Comparison of ENCODE assay signal across 1 cellular context in the genomic region with DNA sequence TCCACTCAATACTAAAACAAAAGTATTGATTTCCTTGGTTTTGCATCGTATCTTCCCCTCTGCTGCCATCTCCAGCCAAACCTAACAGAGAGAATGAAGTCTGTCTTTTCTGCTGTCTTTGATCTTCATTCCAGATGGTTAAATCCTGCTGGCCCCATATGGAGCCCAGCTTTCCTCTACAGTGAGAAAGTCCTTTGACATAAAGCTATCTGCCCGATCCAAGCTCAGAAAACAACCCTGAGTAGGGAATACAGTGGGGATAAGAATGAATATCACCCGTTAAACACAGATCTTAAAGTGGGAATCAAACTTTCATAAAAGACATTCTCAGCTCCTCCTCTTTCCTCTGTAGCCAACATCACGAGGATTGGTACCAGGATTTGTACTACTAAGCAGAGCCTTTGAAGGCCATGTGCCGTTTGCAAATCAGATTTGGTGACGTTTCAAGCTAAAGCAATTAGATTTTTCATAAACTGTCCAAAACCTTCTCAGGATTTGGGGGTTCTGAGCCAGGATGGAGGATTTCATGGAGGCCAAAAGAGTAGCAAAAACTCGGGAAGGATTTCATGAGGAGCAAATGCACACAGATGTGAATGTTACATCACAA.
TF ChIP-seq lines count a peak whose summit lies in the region.

No MANE protein-coding gene starts in this region.

TF ChIP-seq in HepG2, 621 proteins besides CTCF, POLR2A, EP300 and RAD21 (continued from another document and continues in another):
- TF ChIP-seq, protein P1, sequence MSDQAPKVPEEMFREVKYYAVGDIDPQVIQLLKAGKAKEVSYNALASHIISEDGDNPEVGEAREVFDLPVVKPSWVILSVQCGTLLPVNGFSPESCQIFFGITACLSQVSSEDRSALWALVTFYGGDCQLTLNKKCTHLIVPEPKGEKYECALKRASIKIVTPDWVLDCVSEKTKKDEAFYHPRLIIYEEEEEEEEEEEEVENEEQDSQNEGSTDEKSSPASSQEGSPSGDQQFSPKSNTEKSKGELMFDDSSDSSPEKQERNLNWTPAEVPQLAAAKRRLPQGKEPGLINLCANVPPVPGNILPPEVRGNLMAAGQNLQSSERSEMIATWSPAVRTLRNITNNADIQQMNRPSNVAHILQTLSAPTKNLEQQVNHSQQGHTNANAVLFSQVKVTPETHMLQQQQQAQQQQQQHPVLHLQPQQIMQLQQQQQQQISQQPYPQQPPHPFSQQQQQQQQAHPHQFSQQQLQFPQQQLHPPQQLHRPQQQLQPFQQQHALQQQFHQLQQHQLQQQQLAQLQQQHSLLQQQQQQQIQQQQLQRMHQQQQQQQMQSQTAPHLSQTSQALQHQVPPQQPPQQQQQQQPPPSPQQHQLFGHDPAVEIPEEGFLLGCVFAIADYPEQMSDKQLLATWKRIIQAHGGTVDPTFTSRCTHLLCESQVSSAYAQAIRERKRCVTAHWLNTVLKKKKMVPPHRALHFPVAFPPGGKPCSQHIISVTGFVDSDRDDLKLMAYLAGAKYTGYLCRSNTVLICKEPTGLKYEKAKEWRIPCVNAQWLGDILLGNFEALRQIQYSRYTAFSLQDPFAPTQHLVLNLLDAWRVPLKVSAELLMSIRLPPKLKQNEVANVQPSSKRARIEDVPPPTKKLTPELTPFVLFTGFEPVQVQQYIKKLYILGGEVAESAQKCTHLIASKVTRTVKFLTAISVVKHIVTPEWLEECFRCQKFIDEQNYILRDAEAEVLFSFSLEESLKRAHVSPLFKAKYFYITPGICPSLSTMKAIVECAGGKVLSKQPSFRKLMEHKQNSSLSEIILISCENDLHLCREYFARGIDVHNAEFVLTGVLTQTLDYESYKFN (CRISPR knock-in tag; conservative IDR thresholded peaks at IDR 0.05) = no peak
- TF ChIP-seq KDM2A (CRISPR knock-in tag; IDR thresholded peaks at IDR 0.05; ENCODE audit: borderline replicate concordance, low read depth) (no peak), ZNF644 (CRISPR knock-in tag; IDR thresholded peaks at IDR 0.05; ENCODE audit: low read depth) (no peak), ZNF484 (CRISPR knock-in tag; IDR thresholded peaks at IDR 0.05; ENCODE audit: borderline replicate concordance, low read depth) (no peak), ZNF557 (CRISPR knock-in tag; IDR thresholded peaks at IDR 0.05) (no peak), NCOA2 (CRISPR knock-in tag; IDR thresholded peaks at IDR 0.05) (0 out of 2 replicates have a peak, but pooled peaks have one; percentile 2), HNRNPH1 (optimal IDR thresholded peaks at IDR 0.05; ENCODE audit: low read depth, low read length) (no peak), ISL2 (CRISPR knock-in tag; IDR thresholded peaks at IDR 0.05) (no peak), ZNF367 (CRISPR knock-in tag; IDR thresholded peaks at IDR 0.05; ENCODE audit: borderline replicate concordance) (no peak), ZNF768 (CRISPR knock-in tag; IDR thresholded peaks at IDR 0.05) (no peak), ZNF766 (CRISPR knock-in tag; IDR thresholded peaks at IDR 0.05; ENCODE audit: borderline replicate concordance) (no peak), ZNF264 (CRISPR knock-in tag; IDR thresholded peaks at IDR 0.05) (0 out of 2 replicates have a peak, but pooled peaks have one; percentile 38), ZNF326 (CRISPR knock-in tag; IDR thresholded peaks at IDR 0.05; ENCODE audit: borderline replicate concordance) (no peak), MATR3 (CRISPR knock-in tag; IDR thresholded peaks at IDR 0.05) (no peak), ZNF256 (CRISPR knock-in tag; conservative IDR thresholded peaks at IDR 0.05) (0 out of 2 replicates have a peak, but pooled peaks have one; percentile 15), KDM3A (CRISPR knock-in tag; IDR thresholded peaks at IDR 0.05; ENCODE audit: low read depth) (no peak), ZNF616 (CRISPR knock-in tag; IDR thresholded peaks at IDR 0.05; ENCODE audit: low read depth) (no peak), ZEB1 (IDR thresholded peaks at IDR 0.05; ENCODE audit: insufficient replicate concordance, low read depth) (no peak), TCF7L2 (IDR thresholded peaks at IDR 0.05; ENCODE audit: low read depth, low read length) (no peak), ZNF607 (CRISPR knock-in tag; IDR thresholded peaks at IDR 0.05; ENCODE audit: borderline replicate concordance) (no peak), DNMT3B (CRISPR knock-in tag; conservative IDR thresholded peaks at IDR 0.05) (no peak), ZNF850 (CRISPR knock-in tag; conservative IDR thresholded peaks at IDR 0.05) (no peak), ARNT2 (CRISPR knock-in tag; IDR thresholded peaks at IDR 0.05; ENCODE audit: low read depth) (no peak), POGZ (CRISPR knock-in tag; IDR thresholded peaks at IDR 0.05) (no peak), ZFY (CRISPR knock-in tag; IDR thresholded peaks at IDR 0.05) (0 out of 2 replicates have a peak, but pooled peaks have one; percentile 23), ZKSCAN5 (CRISPR knock-in tag; IDR thresholded peaks at IDR 0.05) (no peak), HES4 (CRISPR knock-in tag; IDR thresholded peaks at IDR 0.05; ENCODE audit: borderline replicate concordance) (no peak)
- TF ChIP-seq, protein P2, sequence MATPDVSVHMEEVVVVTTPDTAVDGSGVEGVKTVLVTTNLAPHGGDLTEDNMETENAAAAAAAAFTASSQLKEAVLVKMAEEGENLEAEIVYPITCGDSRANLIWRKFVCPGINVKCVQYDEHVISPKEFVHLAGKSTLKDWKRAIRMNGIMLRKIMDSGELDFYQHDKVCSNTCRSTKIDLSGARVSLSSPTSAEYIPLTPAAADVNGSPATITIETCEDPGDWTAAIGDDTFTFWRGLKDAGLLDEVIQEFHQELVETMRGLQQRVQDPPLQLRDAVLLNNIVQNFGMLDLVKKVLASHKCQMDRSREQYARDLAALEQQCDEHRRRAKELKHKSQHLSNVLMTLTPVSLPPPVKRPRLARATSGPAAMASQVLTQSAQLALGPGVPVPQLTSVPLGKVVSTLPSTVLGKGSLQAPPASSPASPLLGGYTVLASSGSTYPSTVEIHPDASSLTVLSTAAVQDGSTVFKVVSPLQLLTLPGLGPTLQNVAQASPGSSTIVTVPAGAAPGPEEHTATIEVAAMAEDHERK (CRISPR knock-in tag; IDR thresholded peaks at IDR 0.05; ENCODE audit: low read depth) = no peak
- TF ChIP-seq, protein P3, sequence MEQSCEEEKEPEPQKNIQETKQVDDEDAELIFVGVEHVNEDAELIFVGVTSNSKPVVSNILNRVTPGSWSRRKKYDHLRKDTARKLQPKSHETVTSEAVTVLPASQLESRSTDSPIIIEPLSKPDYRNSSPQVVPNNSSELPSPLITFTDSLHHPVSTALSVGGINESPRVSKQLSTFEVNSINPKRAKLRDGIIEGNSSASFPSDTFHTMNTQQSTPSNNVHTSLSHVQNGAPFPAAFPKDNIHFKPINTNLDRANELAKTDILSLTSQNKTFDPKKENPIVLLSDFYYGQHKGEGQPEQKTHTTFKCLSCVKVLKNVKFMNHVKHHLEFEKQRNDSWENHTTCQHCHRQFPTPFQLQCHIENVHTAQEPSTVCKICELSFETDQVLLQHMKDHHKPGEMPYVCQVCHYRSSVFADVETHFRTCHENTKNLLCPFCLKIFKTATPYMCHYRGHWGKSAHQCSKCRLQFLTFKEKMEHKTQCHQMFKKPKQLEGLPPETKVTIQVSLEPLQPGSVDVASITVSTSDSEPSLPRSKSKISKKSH (CRISPR knock-in tag; IDR thresholded peaks at IDR 0.05; ENCODE audit: borderline replicate concordance) = no peak
- TF ChIP-seq, protein P4, sequence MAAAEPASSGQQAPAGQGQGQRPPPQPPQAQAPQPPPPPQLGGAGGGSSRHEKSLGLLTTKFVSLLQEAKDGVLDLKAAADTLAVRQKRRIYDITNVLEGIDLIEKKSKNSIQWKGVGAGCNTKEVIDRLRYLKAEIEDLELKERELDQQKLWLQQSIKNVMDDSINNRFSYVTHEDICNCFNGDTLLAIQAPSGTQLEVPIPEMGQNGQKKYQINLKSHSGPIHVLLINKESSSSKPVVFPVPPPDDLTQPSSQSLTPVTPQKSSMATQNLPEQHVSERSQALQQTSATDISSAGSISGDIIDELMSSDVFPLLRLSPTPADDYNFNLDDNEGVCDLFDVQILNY (CRISPR knock-in tag; conservative IDR thresholded peaks at IDR 0.05) = no peak
- TF ChIP-seq, protein P5, sequence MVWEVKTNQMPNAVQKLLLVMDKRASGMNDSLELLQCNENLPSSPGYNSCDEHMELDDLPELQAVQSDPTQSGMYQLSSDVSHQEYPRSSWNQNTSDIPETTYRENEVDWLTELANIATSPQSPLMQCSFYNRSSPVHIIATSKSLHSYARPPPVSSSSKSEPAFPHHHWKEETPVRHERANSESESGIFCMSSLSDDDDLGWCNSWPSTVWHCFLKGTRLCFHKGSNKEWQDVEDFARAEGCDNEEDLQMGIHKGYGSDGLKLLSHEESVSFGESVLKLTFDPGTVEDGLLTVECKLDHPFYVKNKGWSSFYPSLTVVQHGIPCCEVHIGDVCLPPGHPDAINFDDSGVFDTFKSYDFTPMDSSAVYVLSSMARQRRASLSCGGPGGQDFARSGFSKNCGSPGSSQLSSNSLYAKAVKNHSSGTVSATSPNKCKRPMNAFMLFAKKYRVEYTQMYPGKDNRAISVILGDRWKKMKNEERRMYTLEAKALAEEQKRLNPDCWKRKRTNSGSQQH (CRISPR knock-in tag; IDR thresholded peaks at IDR 0.05; ENCODE audit: low read depth) = no peak
- TF ChIP-seq, protein P6, sequence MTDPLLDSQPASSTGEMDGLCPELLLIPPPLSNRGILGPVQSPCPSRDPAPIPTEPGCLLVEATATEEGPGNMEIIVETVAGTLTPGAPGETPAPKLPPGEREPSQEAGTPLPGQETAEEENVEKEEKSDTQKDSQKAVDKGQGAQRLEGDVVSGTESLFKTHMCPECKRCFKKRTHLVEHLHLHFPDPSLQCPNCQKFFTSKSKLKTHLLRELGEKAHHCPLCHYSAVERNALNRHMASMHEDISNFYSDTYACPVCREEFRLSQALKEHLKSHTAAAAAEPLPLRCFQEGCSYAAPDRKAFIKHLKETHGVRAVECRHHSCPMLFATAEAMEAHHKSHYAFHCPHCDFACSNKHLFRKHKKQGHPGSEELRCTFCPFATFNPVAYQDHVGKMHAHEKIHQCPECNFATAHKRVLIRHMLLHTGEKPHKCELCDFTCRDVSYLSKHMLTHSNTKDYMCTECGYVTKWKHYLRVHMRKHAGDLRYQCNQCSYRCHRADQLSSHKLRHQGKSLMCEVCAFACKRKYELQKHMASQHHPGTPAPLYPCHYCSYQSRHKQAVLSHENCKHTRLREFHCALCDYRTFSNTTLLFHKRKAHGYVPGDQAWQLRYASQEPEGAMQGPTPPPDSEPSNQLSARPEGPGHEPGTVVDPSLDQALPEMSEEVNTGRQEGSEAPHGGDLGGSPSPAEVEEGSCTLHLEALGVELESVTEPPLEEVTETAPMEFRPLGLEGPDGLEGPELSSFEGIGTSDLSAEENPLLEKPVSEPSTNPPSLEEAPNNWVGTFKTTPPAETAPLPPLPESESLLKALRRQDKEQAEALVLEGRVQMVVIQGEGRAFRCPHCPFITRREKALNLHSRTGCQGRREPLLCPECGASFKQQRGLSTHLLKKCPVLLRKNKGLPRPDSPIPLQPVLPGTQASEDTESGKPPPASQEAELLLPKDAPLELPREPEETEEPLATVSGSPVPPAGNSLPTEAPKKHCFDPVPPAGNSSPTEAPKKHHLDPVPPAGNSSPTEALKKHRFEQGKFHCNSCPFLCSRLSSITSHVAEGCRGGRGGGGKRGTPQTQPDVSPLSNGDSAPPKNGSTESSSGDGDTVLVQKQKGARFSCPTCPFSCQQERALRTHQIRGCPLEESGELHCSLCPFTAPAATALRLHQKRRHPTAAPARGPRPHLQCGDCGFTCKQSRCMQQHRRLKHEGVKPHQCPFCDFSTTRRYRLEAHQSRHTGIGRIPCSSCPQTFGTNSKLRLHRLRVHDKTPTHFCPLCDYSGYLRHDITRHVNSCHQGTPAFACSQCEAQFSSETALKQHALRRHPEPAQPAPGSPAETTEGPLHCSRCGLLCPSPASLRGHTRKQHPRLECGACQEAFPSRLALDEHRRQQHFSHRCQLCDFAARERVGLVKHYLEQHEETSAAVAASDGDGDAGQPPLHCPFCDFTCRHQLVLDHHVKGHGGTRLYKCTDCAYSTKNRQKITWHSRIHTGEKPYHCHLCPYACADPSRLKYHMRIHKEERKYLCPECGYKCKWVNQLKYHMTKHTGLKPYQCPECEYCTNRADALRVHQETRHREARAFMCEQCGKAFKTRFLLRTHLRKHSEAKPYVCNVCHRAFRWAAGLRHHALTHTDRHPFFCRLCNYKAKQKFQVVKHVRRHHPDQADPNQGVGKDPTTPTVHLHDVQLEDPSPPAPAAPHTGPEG (CRISPR knock-in tag; IDR thresholded peaks at IDR 0.05) = no peak
- TF ChIP-seq, protein P7, sequence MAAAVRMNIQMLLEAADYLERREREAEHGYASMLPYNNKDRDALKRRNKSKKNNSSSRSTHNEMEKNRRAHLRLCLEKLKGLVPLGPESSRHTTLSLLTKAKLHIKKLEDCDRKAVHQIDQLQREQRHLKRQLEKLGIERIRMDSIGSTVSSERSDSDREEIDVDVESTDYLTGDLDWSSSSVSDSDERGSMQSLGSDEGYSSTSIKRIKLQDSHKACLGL (CRISPR knock-in tag; IDR thresholded peaks at IDR 0.05) = no peak
- TF ChIP-seq, protein P8, sequence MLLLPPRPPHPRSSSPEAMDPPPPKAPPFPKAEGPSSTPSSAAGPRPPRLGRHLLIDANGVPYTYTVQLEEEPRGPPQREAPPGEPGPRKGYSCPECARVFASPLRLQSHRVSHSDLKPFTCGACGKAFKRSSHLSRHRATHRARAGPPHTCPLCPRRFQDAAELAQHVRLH (CRISPR knock-in tag; IDR thresholded peaks at IDR 0.05; ENCODE audit: borderline replicate concordance, low read depth) = no peak
- TF ChIP-seq, protein P9, sequence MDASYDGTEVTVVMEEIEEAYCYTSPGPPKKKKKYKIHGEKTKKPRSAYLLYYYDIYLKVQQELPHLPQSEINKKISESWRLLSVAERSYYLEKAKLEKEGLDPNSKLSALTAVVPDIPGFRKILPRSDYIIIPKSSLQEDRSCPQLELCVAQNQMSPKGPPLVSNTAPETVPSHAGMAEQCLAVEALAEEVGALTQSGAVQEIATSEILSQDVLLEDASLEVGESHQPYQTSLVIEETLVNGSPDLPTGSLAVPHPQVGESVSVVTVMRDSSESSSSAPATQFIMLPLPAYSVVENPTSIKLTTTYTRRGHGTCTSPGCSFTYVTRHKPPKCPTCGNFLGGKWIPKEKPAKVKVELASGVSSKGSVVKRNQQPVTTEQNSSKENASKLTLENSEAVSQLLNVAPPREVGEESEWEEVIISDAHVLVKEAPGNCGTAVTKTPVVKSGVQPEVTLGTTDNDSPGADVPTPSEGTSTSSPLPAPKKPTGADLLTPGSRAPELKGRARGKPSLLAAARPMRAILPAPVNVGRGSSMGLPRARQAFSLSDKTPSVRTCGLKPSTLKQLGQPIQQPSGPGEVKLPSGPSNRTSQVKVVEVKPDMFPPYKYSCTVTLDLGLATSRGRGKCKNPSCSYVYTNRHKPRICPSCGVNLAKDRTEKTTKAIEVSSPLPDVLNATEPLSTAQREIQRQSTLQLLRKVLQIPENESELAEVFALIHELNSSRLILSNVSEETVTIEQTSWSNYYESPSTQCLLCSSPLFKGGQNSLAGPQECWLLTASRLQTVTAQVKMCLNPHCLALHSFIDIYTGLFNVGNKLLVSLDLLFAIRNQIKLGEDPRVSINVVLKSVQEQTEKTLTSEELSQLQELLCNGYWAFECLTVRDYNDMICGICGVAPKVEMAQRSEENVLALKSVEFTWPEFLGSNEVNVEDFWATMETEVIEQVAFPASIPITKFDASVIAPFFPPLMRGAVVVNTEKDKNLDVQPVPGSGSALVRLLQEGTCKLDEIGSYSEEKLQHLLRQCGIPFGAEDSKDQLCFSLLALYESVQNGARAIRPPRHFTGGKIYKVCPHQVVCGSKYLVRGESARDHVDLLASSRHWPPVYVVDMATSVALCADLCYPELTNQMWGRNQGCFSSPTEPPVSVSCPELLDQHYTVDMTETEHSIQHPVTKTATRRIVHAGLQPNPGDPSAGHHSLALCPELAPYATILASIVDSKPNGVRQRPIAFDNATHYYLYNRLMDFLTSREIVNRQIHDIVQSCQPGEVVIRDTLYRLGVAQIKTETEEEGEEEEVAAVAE (CRISPR knock-in tag; IDR thresholded peaks at IDR 0.05; ENCODE audit: borderline replicate concordance) = no peak
